ENCODE assay signal across 8 cellular contexts in the genomic region with DNA sequence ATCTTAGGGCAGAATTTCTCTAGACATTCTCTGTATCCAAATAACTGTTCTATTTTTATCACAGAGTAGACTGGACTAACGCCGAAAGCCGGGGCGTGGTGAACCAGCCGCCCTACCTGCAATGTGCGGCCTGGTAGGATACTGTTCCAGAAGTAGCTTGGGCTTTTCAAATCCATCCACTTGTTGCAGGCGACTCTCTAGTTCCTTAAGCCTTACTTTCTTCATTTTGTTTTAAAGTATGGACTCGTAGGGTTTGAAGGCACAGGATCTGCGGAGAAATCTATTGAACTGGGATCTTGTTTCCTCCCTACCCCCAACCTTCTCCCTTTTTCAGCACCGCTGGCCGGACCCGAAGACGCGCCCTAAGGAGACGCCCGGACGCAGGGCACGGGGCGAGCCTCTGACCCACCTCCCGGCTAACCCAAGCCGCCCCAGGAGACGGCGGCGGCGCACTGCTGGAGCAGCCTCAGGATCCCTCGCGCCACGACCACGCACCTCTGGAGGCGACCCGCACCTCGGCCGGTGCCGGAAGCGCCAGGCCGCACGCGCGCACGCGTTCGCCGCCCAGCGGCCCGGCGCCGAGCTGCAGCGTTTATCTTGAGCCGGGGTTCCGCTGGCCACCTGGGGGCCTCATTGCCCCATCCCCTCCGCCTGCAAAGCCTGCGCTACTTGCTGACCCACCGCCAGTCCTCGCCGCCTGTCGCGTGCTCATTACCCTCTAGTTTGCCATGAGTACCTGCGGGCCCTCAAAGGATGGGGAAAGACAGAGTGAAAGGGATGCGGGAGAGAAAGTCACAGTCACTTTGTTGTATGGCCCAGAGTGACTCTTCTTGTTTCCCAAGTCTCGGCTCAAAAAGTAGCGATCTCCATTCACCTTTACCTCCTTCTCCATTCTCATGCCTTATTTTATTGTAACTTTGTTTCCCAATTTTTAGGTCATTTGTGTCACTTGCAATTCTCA. TPM values are rescaled to one million over a fixed set of nuclear protein-coding genes. Genes with fewer than 3 reads are reported as not detected.
DNase-seq lines count a peak whose midpoint lies in the region; ATAC-seq and TF ChIP-seq lines count a peak whose summit lies in the region.

A gene (minus strand): TSS at position 533 of the 961 bp plus-strand sequence. CDS start 308 bp downstream, at position 225.

- no peak for TF ChIP-seq EP300 in transverse colon (IDR thresholded peaks at IDR 0.05; ENCODE audit: low read depth)

- H3K4me3 ChIP-seq in GM12865 (ENCODE audit: low read depth, low read length), result peak within 1 kb of the TSS; percentile 98
- peak within 1 kb of the TSS; percentile 68 for H3K4me3 ChIP-seq in cardiac muscle cell
- H3K4me3 ChIP-seq in parathyroid adenoma (ENCODE audit: low read depth, low read length), result peak within 1 kb of the TSS; percentile 84
- H3K4me3 ChIP-seq in transverse colon, result peak within 1 kb of the TSS; percentile 60 to 79 (median 72)

- H3K4me2 ChIP-seq in parathyroid adenoma (ENCODE audit: low read length), result peak within 1 kb of the TSS; percentile 82

- H3K27me3 ChIP-seq in cardiac muscle cell (no peaks in the 10 kb centered on the region), parathyroid adenoma (ENCODE audit: control insufficient read depth, insufficient read depth, low read length) (no peaks in the 10 kb centered on the region), transverse colon (no peaks in the 10 kb centered on the region)

- H3K9ac ChIP-seq in parathyroid adenoma, result no peak within 1 kb of the TSS

- intact Hi-C loops in transverse colon (cut with DNase I; ENCODE audit: low total_unique reads), result loop anchor here (5.0 kb wide), 1 partner anchor 108 kb away; no protein-coding TSS in a partner anchor

- peaks cover 24% of the 10 kb centered on the region for H3K36me3 Mint-ChIP-seq in activated naive CD8-positive, alpha-beta T cell treated with anti-CD3 and anti-CD28 coated beads, Interleukin-2, amount 50 U/mL, for 24 hours (ENCODE audit: low read depth)

- 2 to 14% methylated on average over 3 to 60 of the region's 61 CpGs for WGBS in transverse colon (ENCODE audit: low coverage in 1 of 2), 2 donors

- H3K27me3 Mint-ChIP-seq in activated naive CD8-positive, alpha-beta T cell treated with anti-CD3 and anti-CD28 coated beads, Interleukin-2, amount 50 U/mL, for 24 hours, result no peaks in the 10 kb centered on the region

- H3K9me3 ChIP-seq in cardiac muscle cell (ENCODE audit: low read depth), result no peaks in the 10 kb centered on the region
- no peaks in the 10 kb centered on the region for H3K9me3 ChIP-seq in parathyroid adenoma (ENCODE audit: control insufficient read depth, low read length)
- H3K9me3 ChIP-seq in transverse colon, result no peaks in the 10 kb centered on the region

- H3K36me3 ChIP-seq in cardiac muscle cell, result no peaks in the 10 kb centered on the region
- H3K36me3 ChIP-seq in parathyroid adenoma (ENCODE audit: control insufficient read depth, insufficient read depth, low read length), result no peaks in the 10 kb centered on the region
- H3K36me3 ChIP-seq in transverse colon, result no peaks in the 10 kb centered on the region

- peak within 1 kb of the TSS; percentile 92 for H3K4me3 Mint-ChIP-seq in activated naive CD8-positive, alpha-beta T cell treated with anti-CD3 and anti-CD28 coated beads, Interleukin-2, amount 50 U/mL, for 24 hours

- peak within 1 kb of the TSS; percentile 88 for H2AFZ ChIP-seq in parathyroid adenoma

- DNase-seq in GM12865 (ENCODE audit: low read depth) (peak; percentile 88), NCI-H1092 (lab: John Stamatoyannopoulos, UW) (peak; percentile 36), SW480 (ENCODE audit: low spot score) (peak; percentile 81), cardiac muscle cell (ENCODE audit: low read depth in 1 of 2, low spot score in 1 of 2) (peak; percentile 85 to 91), transverse colon (peak; percentile 84)
- DNase-seq in activated naive CD8-positive, alpha-beta T cell treated with anti-CD3 and anti-CD28 coated beads, Interleukin-2, amount 50 U/mL, for 24 hours, result peak; percentile 85

- H3K79me2 ChIP-seq in parathyroid adenoma, result peaks cover 6% of the 10 kb centered on the region

- peaks cover 59% of the 10 kb centered on the region for H3K4me1 Mint-ChIP-seq in activated naive CD8-positive, alpha-beta T cell treated with anti-CD3 and anti-CD28 coated beads, Interleukin-2, amount 50 U/mL, for 24 hours

- in situ Hi-C loops in transverse colon (cut with MboI; ENCODE audit: low pct_ligation_motif_present in 1 of 4, low pct_unique_long_range_greater_than_20kb in 1 of 4, low sequenced_read_pairs in 3 of 4), result no loop called here

- peak; percentile 50 for TF ChIP-seq POLR2A in transverse colon (IDR thresholded peaks at IDR 0.05)

- H3K27ac ChIP-seq in cardiac muscle cell, result peak within 1 kb of the TSS; percentile 80
- peak within 1 kb of the TSS; percentile 58 for H3K27ac ChIP-seq in parathyroid adenoma
- peak within 1 kb of the TSS; percentile 81 to 88 (median 84) for H3K27ac ChIP-seq in transverse colon

- no peaks in the 10 kb centered on the region for H3K9me3 Mint-ChIP-seq in activated naive CD8-positive, alpha-beta T cell treated with anti-CD3 and anti-CD28 coated beads, Interleukin-2, amount 50 U/mL, for 24 hours

- H3K4me1 ChIP-seq in cardiac muscle cell (ENCODE audit: low read depth) (peaks cover 33% of the 10 kb centered on the region), parathyroid adenoma (peaks cover 6% of the 10 kb centered on the region), transverse colon (peaks cover 17 to 41% (median 31%) of the 10 kb centered on the region in 4 donors)

- peak; percentile 69 for ATAC-seq in HG02610 (IDR thresholded peaks at IDR 0.05; ENCODE audit: unreplicated experiment)
- peak; percentile 67 for ATAC-seq in activated naive CD8-positive, alpha-beta T cell treated with anti-CD3 and anti-CD28 coated beads, Interleukin-2, amount 50 U/mL, for 24 hours

- peak; percentile 96 for TF ChIP-seq CTCF in GM12865 (IDR thresholded peaks at IDR 0.05; ENCODE audit: insufficient read depth, low read depth, low read length, missing control alignments)
- peak; percentile 91 for TF ChIP-seq CTCF in cardiac muscle cell (IDR thresholded peaks at IDR 0.05; ENCODE audit: low read depth, low read length)
- peak; percentile 99 for TF ChIP-seq CTCF in parathyroid adenoma (IDR thresholded peaks at IDR 0.05)
- peak; percentile 53 to 97 (median 93) for TF ChIP-seq CTCF in transverse colon (IDR thresholded peaks at IDR 0.05)

- H3K27ac Mint-ChIP-seq in activated naive CD8-positive, alpha-beta T cell treated with anti-CD3 and anti-CD28 coated beads, Interleukin-2, amount 50 U/mL, for 24 hours, result peak within 1 kb of the TSS; percentile 86

RNA-seq across cellular contexts. Expression of the gene that starts here (rescaled TPM):
- total RNA-seq in cardiac muscle cell (46.8 and 56.1 TPM in 2 replicates), transverse colon (10 to 100 TPM in 3 of 4 donors, not detected in 1; 10.5 to 35.7 (median 34.1) TPM)
- polyA plus RNA-seq in cardiac muscle cell, result 124 and 156 TPM in 2 replicates

Comparison
In these comparisons a context has a peak if more than half of its experiments do, and no peak if none do; other contexts are left out.
1. Peak in every context shown above with its lines: DNase-seq, ATAC-seq, H3K4me3 ChIP-seq and H3K27ac ChIP-seq.
2. DNase-seq: peak in every context shown above with its lines; median percentile 88 in GM12865; 88 in cardiac muscle cell; 85 in activated naive CD8-positive, alpha-beta T cell treated with anti-CD3 and anti-CD28 coated beads, Interleukin-2, amount 50 U/mL, for 24 hours; 84 in transverse colon; 81 in SW480; 36 in NCI-H1092.